ENCODE assay signal across 8 cellular contexts in genomic region chr15:69413822-69414701, GRCh38. TPM values are rescaled to one million over a fixed set of nuclear protein-coding genes. Genes with fewer than 3 reads are reported as not detected.
DNase-seq lines count a peak whose midpoint lies in the region; ATAC-seq, FAIRE-seq and TF ChIP-seq lines count a peak whose summit lies in the region.

Gene KIF23, plus strand, starts transcription at chr15:69414349. Its CDS starts 117 bp downstream, at chr15:69414466.

- peaks cover 12% of the 10 kb centered on the region for H3K4me1 ChIP-seq in OCI-LY7 (ENCODE audit: insufficient read depth, low read length, poor library complexity, severe bottlenecking)
- H3K4me1 ChIP-seq in mononuclear cell (ENCODE audit: insufficient read depth, low read length) = peaks cover 17% of the 10 kb centered on the region

- H3K9me3 ChIP-seq in OCI-LY7 (ENCODE audit: low read length) (no peaks in the 10 kb centered on the region), mononuclear cell (ENCODE audit: low read depth, low read length) (no peaks in the 10 kb centered on the region)

- BruUV-seq in OCI-LY7 (replicated peaks; lab: Mats Ljungman, UMichigan) = no TSS peak

- POLR2A ChIA-PET in OCI-LY7 (lab: Charles Lee) = interaction anchor here (0.7 to 8.6 kb wide), 2 partner anchors 10 to 38 kb away, joined by 3 to 39 read pairs; partner anchors contain the start of gene RPLP1

- intact Hi-C loops in OCI-LY7 (cut with micrococcal nuclease; ENCODE audit: unreplicated experiment) = loop anchor here (1.0 to 5.0 kb wide), 2 partner anchors 38 to 252 kb away; partner anchors contain the start of genes GLCE and RPLP1

- peaks cover 21% of the 10 kb centered on the region; the same call in 1 of the 2 replicates for H4K20me1 ChIP-seq in OCI-LY7 (ENCODE audit: insufficient read depth, low read length)

- peaks cover 39% of the 10 kb centered on the region for H3K79me2 ChIP-seq in OCI-LY7 (ENCODE audit: insufficient read depth, low read depth, low read length)

- peak within 1 kb of the TSS; percentile 98 for H3K4me2 ChIP-seq in OCI-LY7 (ENCODE audit: low read length)

- peaks cover 28% of the 10 kb centered on the region for H3K36me3 ChIP-seq in OCI-LY7 (ENCODE audit: insufficient read depth, low read length)

- peak; percentile 98 for DNase-seq in D721Med (ENCODE audit: insufficient read length, low spot score)
- DNase-seq in HuH-7 (ENCODE audit: low spot score) = peak; percentile 98
- peak; percentile 95 for DNase-seq in OCI-LY7 (ENCODE audit: low spot score)
- peak; percentile 89 for DNase-seq in activated T-cell treated with anti-CD3 and anti-CD28 coated beads for 1 hour (ENCODE audit: low read depth)
- DNase-seq in epithelial cell of esophagus (ENCODE audit: low read depth) = peak; percentile 97
- DNase-seq in stimulated activated CD8-positive, alpha-beta memory T cell treated with anti-CD3 and anti-CD28 coated beads, Interleukin-4, amount 100 ng/mL, for 1 hour (ENCODE audit: low read depth in 2 of 2, low spot score in 1 of 2) = peak; percentile 73 to 85

- peak within 1 kb of the TSS; percentile 62 for H2AFZ ChIP-seq in OCI-LY7 (ENCODE audit: low read length)

- CTCF ChIA-PET in OCI-LY7 (lab: Charles Lee; ENCODE audit: unreplicated experiment) = no interaction called here

- H3K4me3 ChIP-seq in OCI-LY7 (ENCODE audit: low read depth, low read length, poor library complexity, severe bottlenecking) = peak within 1 kb of the TSS; percentile 99
- H3K4me3 ChIP-seq in epithelial cell of esophagus (ENCODE audit: low read length) = peak within 1 kb of the TSS; percentile 68
- H3K4me3 ChIP-seq in mononuclear cell (ENCODE audit: low read length) = peak within 1 kb of the TSS; percentile 75

- H3K9me2 ChIP-seq in OCI-LY7 (ENCODE audit: insufficient read depth, low read length) = no peaks in the 10 kb centered on the region

- no peak for FAIRE-seq in D721Med (lab: Jason Lieb, UNC)

- H3K27me3 ChIP-seq in mononuclear cell (ENCODE audit: insufficient read depth, low read length) = peaks cover 3% of the 10 kb centered on the region

- H3K27ac ChIP-seq in OCI-LY7 (ENCODE audit: low read depth, low read length, poor library complexity, severe bottlenecking) = peak within 1 kb of the TSS; percentile 64

- TF ChIP-seq CTCF in D721Med (IDR thresholded peaks at IDR 0.05; ENCODE audit: insufficient read depth, missing control alignments) (no peak), OCI-LY7 (conservative IDR thresholded peaks at IDR 0.05; ENCODE audit: low read length) (no peak), epithelial cell of esophagus (IDR thresholded peaks at IDR 0.05; ENCODE audit: insufficient read depth, low read depth, low read length, missing control alignments) (no peak)

- peak; percentile 90 for ATAC-seq in GM21515 (IDR thresholded peaks at IDR 0.05; ENCODE audit: unreplicated experiment)

RNA-seq across cellular contexts. Expression of gene KIF23, which starts in this region (rescaled TPM):
- 54.0 and 66.1 TPM in 2 replicates for total RNA-seq in OCI-LY7 (2014; rRNA removed; shearing (Covaris generic))
- total RNA-seq in OCI-LY7 (2022) = 61.6 and 76.5 TPM in 2 replicates
- total RNA-seq in mononuclear cell = 1.2 TPM

Comparison
In these comparisons a context has a peak if more than half of its experiments do, and no peak if none do; other contexts are left out.
1. Peak in every context shown above with its lines: DNase-seq, ATAC-seq, H3K4me3 ChIP-seq and H3K27ac ChIP-seq.
2. RNA of gene KIF23 (total RNA-seq): 54.0 to 76.5 TPM in OCI-LY7; 1.2 TPM in mononuclear cell (single experiment); every median in the first group is over 10 times any median in the second.